Comparison of ENCODE assay signal across 24 cellular contexts in the genomic region with DNA sequence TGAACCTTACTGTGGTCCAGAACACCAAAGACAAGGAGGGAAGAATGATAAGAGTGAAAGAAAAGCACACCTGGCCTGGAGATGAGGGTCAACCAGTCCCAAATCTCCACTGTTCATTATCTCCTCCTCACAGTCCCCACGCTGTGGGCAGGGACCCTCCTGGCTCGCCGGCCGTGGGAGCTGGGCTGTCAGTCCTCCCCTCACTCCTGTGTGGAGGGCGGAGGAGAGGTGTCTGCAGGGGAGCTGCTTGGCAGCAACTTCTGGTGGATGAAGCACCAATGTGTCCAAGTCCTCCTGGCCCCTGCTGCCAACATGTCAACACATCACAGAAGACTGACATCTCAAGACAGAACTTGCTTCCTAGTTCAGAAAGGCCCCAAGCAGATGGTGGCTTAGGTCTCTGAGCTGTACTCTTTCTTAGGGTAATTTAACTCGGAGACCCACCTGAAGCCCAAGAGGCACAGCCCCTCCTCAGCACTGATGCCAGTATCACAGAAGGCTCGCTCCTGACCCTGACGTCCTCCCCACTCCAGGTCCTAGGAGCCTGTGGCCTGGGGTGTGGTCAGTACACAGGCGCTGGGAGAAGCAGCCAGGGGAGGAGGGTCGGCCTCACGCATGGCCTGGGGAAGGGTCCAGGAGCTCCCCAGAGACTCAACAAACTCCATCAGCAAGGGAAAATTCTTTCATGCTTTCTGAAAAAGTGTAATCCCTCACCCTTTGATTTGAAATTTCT. TPM values are rescaled to one million over a fixed set of nuclear protein-coding genes. Genes with fewer than 3 reads are reported as not detected.
"Had no signal": no experiment of that assay in that cellular context is flagged by ENCODE, and none has a peak within 500 bp of the region (broad histone marks: within the 10 kb centered on the region; RNA-seq: fewer than 3 reads in every experiment).

No MANE protein-coding gene starts in this region.

- H3K4me1 ChIP-seq: right lobe of liver had no signal

- H3K27ac Mint-ChIP-seq: activated B cell treated with CpG ODN at 0.5 μM for 24 hours; activated CD4-positive, alpha-beta T cell treated with anti-CD3 and anti-CD28 coated beads for 36 hours; activated naive CD4-positive, alpha-beta T cell treated with anti-CD3 and anti-CD28 coated beads, Interleukin-2, amount 10 ng/mL, durations not matched to agents 7 days and 5 days; activated naive CD8-positive, alpha-beta T cell treated with anti-CD3 and anti-CD28 coated beads, Interleukin-2, amount 50 U/mL, for 24 hours; nephron progenitor cell; stimulated activated naive B cell treated with anti-CD40 and anti-IgM and Interleukin-4, amounts not matched to agents 10 μg/mL and 1 μg/mL and 100 μg/mL, for 72 hours; T-helper 17 cell had no signal

- H3K27me3 ChIP-seq: right lobe of liver, upper lobe of left lung had no signal

- H3K36me3 Mint-ChIP-seq: activated naive CD4-positive, alpha-beta T cell treated with anti-CD3 and anti-CD28 coated beads, Interleukin-2, amount 10 ng/mL, durations not matched to agents 7 days and 5 days had no signal

- H3K4me1 Mint-ChIP-seq: activated B cell treated with CpG ODN at 0.5 μM for 24 hours; activated naive CD4-positive, alpha-beta T cell treated with anti-CD3 and anti-CD28 coated beads, Interleukin-2, amount 10 ng/mL, durations not matched to agents 7 days and 5 days; T-helper 17 cell had no signal

- H3K4me2 ChIP-seq: smooth muscle cell had no signal

- H3K36me3 ChIP-seq: right lobe of liver, upper lobe of left lung had no signal

- H3K4me3 ChIP-seq: right lobe of liver, smooth muscle cell, upper lobe of left lung had no signal

- H3K27ac ChIP-seq: upper lobe of left lung had no signal

- H3K4me3 Mint-ChIP-seq: activated B cell treated with CpG ODN at 0.5 μM for 24 hours; activated CD4-positive, alpha-beta T cell treated with anti-CD3 and anti-CD28 coated beads for 36 hours; activated naive CD4-positive, alpha-beta T cell treated with anti-CD3 and anti-CD28 coated beads, Interleukin-2, amount 10 ng/mL, durations not matched to agents 7 days and 5 days; activated naive CD8-positive, alpha-beta T cell treated with anti-CD3 and anti-CD28 coated beads, Interleukin-2, amount 50 U/mL, for 24 hours; nephron progenitor cell; stimulated activated naive B cell treated with anti-CD40 and anti-IgM and Interleukin-4, amounts not matched to agents 10 μg/mL and 1 μg/mL and 100 μg/mL, for 72 hours; T-helper 17 cell had no signal

- DNase-seq: activated B cell treated with CpG ODN at 0.5 μM for 24 hours; activated CD4-positive, alpha-beta T cell treated with anti-CD3 and anti-CD28 coated beads for 36 hours; activated CD4-positive, alpha-beta T cell treated with anti-CD3 and anti-CD28 coated beads, Interleukin-2, amount 50 U/mL, for 4 hours; activated effector memory CD4-positive, alpha-beta T cell treated with anti-CD3 and anti-CD28 coated beads, Interleukin-2, amount 50 U/mL, for 16 hours; activated naive CD4-positive, alpha-beta T cell treated with anti-CD3 and anti-CD28 coated beads, Interleukin-2, amount 10 ng/mL, durations not matched to agents 7 days and 5 days; activated naive CD8-positive, alpha-beta T cell treated with anti-CD3 and anti-CD28 coated beads, Interleukin-2, amount 50 U/mL, for 24 hours; activated T-cell treated with anti-CD3 and anti-CD28 coated beads for 4 hours; cerebellar nuclear complex; cortex of kidney; effector CD4-positive, alpha-beta T cell; glutamatergic neuron; hypothalamus; left cardiac atrium; mesenchymal stem cell; nephron progenitor cell; right lobe of liver; stimulated activated CD4-positive, alpha-beta T cell treated with anti-CD3 and anti-CD28 coated beads, Interleukin-2, amount 100 ng/mL, for 48 hours; stimulated activated CD8-positive, alpha-beta memory T cell treated with anti-CD3 and anti-CD28 coated beads, Interleukin-4, amount 100 ng/mL, for 48 hours; stimulated activated naive B cell treated with anti-CD40 and anti-IgM and Interleukin-4, amounts not matched to agents 10 μg/mL and 1 μg/mL and 100 μg/mL, for 72 hours; SW 1271; T-helper 17 cell had no signal

- H3K9me3 ChIP-seq: right lobe of liver, upper lobe of left lung had no signal

- ATAC-seq: activated CD4-positive, alpha-beta T cell treated with anti-CD3 and anti-CD28 coated beads for 36 hours; activated naive CD8-positive, alpha-beta T cell treated with anti-CD3 and anti-CD28 coated beads, Interleukin-2, amount 50 U/mL, for 24 hours; esophagus mucosa; T-helper 17 cell had no signal

- H3K9me3 Mint-ChIP-seq: activated B cell treated with CpG ODN at 0.5 μM for 24 hours; activated naive CD4-positive, alpha-beta T cell treated with anti-CD3 and anti-CD28 coated beads, Interleukin-2, amount 10 ng/mL, durations not matched to agents 7 days and 5 days; activated naive CD8-positive, alpha-beta T cell treated with anti-CD3 and anti-CD28 coated beads, Interleukin-2, amount 50 U/mL, for 24 hours; nephron progenitor cell; stimulated activated naive B cell treated with anti-CD40 and anti-IgM and Interleukin-4, amounts not matched to agents 10 μg/mL and 1 μg/mL and 100 μg/mL, for 72 hours had no signal

RNA-seq across cellular contexts. Expression of a gene that starts 54.5 kb away (rescaled TPM):
- total RNA-seq: activated B cell treated with CpG ODN at 0.5 μM for 24 hours; activated CD4-positive, alpha-beta T cell treated with anti-CD3 and anti-CD28 coated beads for 36 hours had no signal
